Comparison of ENCODE assay signal across 11 cellular contexts in genomic region chr1:229155472-229155871, GRCh38.
A peak's percentile ranks its signal among the peaks of the same experiment; 100 is the strongest.
DNase-seq lines count a peak whose midpoint lies in the region; ATAC-seq and TF ChIP-seq lines count a peak whose summit lies in the region.
"Had no signal": no experiment of that assay in that cellular context is flagged by ENCODE, and none has a peak within 500 bp of the region (broad histone marks: within the 10 kb centered on the region; RNA-seq: fewer than 3 reads in every experiment).

No MANE protein-coding gene starts in this region.

- peak overlapping the region; percentile 73 for H3K4me2 ChIP-seq in BLaER1

- DNase-seq in KG1 (lab: John Stamatoyannopoulos, UW): peak; percentile 71
- DNase-seq in activated CD4-positive, alpha-beta T cell treated with anti-CD3 and anti-CD28 coated beads, Interleukin-2, amount 50 U/mL, for 48 hours: peak; percentile 8 to 30
- DNase-seq in naive B cell: no peak
- DNase-seq in NCI-H1048 (lab: John Stamatoyannopoulos, UW): no peak
- no peak for DNase-seq in DMS153 (lab: John Stamatoyannopoulos, UW)
- no peak for DNase-seq in foreskin keratinocyte
- DNase-seq: NCI-H1694 treated with DMSO at 0.1 percent for 48 hours had no signal

- H3K4me1 Mint-ChIP-seq in naive B cell: peaks cover 9 to 14% (median 10%) of the 10 kb centered on the region in 3 donors

- H3K4me3 ChIP-seq in BLaER1: no peak overlapping the region
- H3K4me3 ChIP-seq: uterus had no signal

- no peak for TF ChIP-seq CTCF in foreskin keratinocyte (conservative IDR thresholded peaks at IDR 0.05)

- peak overlapping the region in 6 of 8 donors; percentile 1 to 82 (median 56) for H3K4me3 Mint-ChIP-seq in naive B cell
- H3K4me3 Mint-ChIP-seq: brain had no signal

- H3K27me3 ChIP-seq in BLaER1 (no peaks in the 10 kb centered on the region), foreskin keratinocyte (peaks cover 14% of the 10 kb centered on the region)
- H3K27me3 ChIP-seq: uterus had no signal

- H3K27ac ChIP-seq in BLaER1: no peak overlapping the region
- no peak overlapping the region for H3K27ac ChIP-seq in foreskin keratinocyte
- H3K27ac ChIP-seq: uterus had no signal

- no peaks in the 10 kb centered on the region for H3K36me3 ChIP-seq in BLaER1
- H3K36me3 ChIP-seq: uterus had no signal

- ATAC-seq in naive B cell (ENCODE audit: low read depth in 2 of 2) (peak; percentile 67 to 75), GM19463 (IDR thresholded peaks at IDR 0.05; ENCODE audit: unreplicated experiment) (no peak), foreskin keratinocyte (no peak)

- no peak overlapping the region for H3K9ac ChIP-seq in BLaER1

- H3K9me3 Mint-ChIP-seq in naive B cell: no peaks in the 10 kb centered on the region

- H3K36me3 Mint-ChIP-seq in naive B cell: no peaks in the 10 kb centered on the region
- H3K36me3 Mint-ChIP-seq: brain had no signal

- H3K4me1 ChIP-seq in BLaER1 (peaks cover 28% of the 10 kb centered on the region), foreskin keratinocyte (no peaks in the 10 kb centered on the region)
- H3K4me1 ChIP-seq: uterus had no signal

- H4K20me1 ChIP-seq in BLaER1: no peaks in the 10 kb centered on the region

- no peaks in the 10 kb centered on the region for H3K27me3 Mint-ChIP-seq in naive B cell

- H3K27ac Mint-ChIP-seq in naive B cell: peak overlapping the region in 3 of 6 donors; percentile 36 to 49 (median 36)

- H3K9me3 ChIP-seq in BLaER1: no peaks in the 10 kb centered on the region
- H3K9me3 ChIP-seq: uterus had no signal

Comparison
In these comparisons a context has a peak if more than half of its experiments do, and no peak if none do; other contexts are left out.
1. DNase-seq: peak in KG1 (single experiment) and activated CD4-positive, alpha-beta T cell treated with anti-CD3 and anti-CD28 coated beads, Interleukin-2, amount 50 U/mL, for 48 hours (2 of 2); none in naive B cell (single experiment), NCI-H1048 (single experiment), DMS153 (single experiment) and foreskin keratinocyte (0 of 2).
2. ATAC-seq: peak in naive B cell (2 of 2); none in GM19463 (single experiment) and foreskin keratinocyte (single experiment).